Comparison of ENCODE assay signal across 1 cellular context in the genomic region with DNA sequence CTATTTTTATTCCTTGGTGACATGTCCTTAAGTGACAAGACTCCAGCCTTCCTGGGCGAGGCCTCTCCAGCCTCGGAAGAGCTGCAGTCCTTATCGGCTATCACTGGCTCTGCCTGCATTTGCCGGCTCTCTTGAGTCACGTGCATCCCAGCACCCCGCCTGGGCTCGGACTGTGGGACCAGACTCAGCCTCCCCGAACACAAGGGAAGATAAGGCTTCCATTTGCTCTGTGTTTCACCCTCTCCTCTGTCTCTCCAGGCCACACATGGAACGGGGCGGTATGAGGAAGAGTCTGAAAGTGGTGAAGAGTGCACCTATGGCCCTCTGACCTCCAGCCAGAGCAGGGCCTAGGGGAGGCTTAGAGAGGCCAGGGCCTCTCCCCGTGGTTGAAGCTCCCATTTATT.
TF ChIP-seq lines count a peak whose summit lies in the region.

No MANE protein-coding gene starts in this region.

TF ChIP-seq in K562, 482 proteins besides CTCF, POLR2A, EP300 and RAD21 (continued from another document and continues in another):
- TF ChIP-seq, protein P1, sequence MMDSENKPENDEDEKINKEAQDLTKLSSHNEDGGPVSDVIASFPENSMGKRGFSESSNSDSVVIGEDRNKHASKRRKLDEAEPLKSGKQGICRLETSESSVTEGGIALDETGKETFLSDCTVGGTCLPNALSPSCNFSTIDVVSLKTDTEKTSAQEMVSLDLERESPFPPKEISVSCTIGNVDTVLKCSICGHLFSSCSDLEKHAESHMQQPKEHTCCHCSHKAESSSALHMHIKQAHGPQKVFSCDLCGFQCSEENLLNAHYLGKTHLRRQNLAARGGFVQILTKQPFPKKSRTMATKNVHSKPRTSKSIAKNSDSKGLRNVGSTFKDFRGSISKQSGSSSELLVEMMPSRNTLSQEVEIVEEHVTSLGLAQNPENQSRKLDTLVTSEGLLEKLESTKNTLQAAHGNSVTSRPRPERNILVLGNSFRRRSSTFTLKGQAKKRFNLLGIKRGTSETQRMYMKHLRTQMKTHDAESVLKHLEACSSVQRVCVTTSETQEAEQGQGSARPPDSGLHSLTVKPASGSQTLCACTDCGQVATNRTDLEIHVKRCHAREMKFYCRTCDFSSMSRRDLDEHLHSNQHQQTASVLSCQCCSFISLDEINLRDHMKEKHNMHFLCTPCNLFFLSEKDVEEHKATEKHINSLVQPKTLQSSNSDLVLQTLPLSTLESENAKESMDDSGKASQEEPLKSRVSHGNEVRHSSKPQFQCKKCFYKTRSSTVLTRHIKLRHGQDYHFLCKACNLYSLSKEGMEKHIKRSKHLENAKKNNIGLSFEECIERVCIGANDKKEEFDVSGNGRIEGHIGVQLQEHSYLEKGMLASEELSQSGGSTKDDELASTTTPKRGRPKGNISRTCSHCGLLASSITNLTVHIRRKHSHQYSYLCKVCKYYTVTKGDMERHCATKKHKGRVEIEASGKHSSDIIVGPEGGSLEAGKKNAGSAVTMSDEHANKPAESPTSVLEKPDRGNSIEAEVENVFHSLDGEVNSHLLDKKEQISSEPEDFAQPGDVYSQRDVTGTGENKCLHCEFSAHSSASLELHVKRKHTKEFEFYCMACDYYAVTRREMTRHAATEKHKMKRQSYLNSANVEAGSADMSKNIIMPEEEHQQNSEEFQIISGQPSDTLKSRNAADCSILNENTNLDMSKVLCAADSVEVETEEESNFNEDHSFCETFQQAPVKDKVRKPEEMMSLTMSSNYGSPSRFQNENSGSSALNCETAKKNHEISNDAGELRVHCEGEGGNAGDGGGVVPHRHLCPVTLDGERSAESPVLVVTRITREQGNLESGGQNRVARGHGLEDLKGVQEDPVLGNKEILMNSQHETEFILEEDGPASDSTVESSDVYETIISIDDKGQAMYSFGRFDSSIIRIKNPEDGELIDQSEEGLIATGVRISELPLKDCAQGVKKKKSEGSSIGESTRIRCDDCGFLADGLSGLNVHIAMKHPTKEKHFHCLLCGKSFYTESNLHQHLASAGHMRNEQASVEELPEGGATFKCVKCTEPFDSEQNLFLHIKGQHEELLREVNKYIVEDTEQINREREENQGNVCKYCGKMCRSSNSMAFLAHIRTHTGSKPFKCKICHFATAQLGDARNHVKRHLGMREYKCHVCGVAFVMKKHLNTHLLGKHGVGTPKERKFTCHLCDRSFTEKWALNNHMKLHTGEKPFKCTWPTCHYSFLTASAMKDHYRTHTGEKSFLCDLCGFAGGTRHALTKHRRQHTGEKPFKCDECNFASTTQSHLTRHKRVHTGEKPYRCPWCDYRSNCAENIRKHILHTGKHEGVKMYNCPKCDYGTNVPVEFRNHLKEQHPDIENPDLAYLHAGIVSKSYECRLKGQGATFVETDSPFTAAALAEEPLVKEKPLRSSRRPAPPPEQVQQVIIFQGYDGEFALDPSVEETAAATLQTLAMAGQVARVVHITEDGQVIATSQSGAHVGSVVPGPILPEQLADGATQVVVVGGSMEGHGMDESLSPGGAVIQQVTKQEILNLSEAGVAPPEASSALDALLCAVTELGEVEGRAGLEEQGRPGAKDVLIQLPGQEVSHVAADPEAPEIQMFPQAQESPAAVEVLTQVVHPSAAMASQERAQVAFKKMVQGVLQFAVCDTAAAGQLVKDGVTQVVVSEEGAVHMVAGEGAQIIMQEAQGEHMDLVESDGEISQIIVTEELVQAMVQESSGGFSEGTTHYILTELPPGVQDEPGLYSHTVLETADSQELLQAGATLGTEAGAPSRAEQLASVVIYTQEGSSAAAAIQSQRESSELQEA (IDR thresholded peaks at IDR 0.05; ENCODE audit: low read depth) = no peak
- TF ChIP-seq, protein P2, sequence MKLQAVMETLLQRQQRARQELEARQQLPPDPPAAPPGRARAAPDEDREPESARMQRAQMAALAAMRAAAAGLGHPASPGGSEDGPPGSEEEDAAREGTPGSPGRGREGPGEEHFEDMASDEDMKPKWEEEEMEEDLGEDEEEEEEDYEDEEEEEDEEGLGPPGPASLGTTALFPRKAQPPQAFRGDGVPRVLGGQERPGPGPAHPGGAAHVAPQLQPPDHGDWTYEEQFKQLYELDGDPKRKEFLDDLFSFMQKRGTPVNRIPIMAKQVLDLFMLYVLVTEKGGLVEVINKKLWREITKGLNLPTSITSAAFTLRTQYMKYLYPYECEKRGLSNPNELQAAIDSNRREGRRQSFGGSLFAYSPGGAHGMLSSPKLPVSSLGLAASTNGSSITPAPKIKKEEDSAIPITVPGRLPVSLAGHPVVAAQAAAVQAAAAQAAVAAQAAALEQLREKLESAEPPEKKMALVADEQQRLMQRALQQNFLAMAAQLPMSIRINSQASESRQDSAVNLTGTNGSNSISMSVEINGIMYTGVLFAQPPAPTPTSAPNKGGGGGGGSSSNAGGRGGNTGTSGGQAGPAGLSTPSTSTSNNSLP (IDR thresholded peaks at IDR 0.05; ENCODE audit: borderline replicate concordance, low read depth, low read length) = no peak
- TF ChIP-seq PURB (CRISPR knock-in tag; IDR thresholded peaks at IDR 0.05; ENCODE audit: low read depth) (no peak), STAG1 (CRISPR knock-in tag; IDR thresholded peaks at IDR 0.05; ENCODE audit: borderline replicate concordance) (no peak), SNRNP70 (optimal IDR thresholded peaks at IDR 0.05; ENCODE audit: low read depth, low read length) (no peak), SMARCA4 (IDR thresholded peaks at IDR 0.05) (peak; percentile 73), NR1H2 (CRISPR knock-in tag; IDR thresholded peaks at IDR 0.05) (no peak), MEF2D (tag; conservative IDR thresholded peaks at IDR 0.05; ENCODE audit: low read depth) (peak; percentile 51; the same call in 1 of the 2 replicates), MTF1 (CRISPR knock-in tag; IDR thresholded peaks at IDR 0.05; ENCODE audit: borderline replicate concordance) (0 out of 2 replicates have a peak, but pooled peaks have one; percentile 17), RCOR1 (IDR thresholded peaks at IDR 0.05; ENCODE audit: borderline replicate concordance in 1 of 2, low read depth in 2 of 2, low read length in 2 of 2) (peak in 1 of 2 experiments; percentile 79; a peak in 2 of 4 replicates), GATAD2B (IDR thresholded peaks at IDR 0.05; ENCODE audit: borderline replicate concordance) (no peak), ZNF586 (CRISPR knock-in tag; conservative IDR thresholded peaks at IDR 0.05) (no peak), RBM17 (IDR thresholded peaks at IDR 0.05; ENCODE audit: borderline replicate concordance, low read depth, low read length) (no peak), ZBED1 (IDR thresholded peaks at IDR 0.05) (no peak), MAFG (tag; conservative IDR thresholded peaks at IDR 0.05) (no peak), KAT8 (IDR thresholded peaks at IDR 0.05; ENCODE audit: low read depth) (no peak), ATF7 (IDR thresholded peaks at IDR 0.05) (peak; percentile 40; the same call in 1 of the 2 replicates), ETS2 (tag; IDR thresholded peaks at IDR 0.05; ENCODE audit: borderline replicate concordance, poor library complexity, severe bottlenecking) (no peak), ZFX (CRISPR knock-in tag; IDR thresholded peaks at IDR 0.05) (no peak), ZNF232 (CRISPR knock-in tag; IDR thresholded peaks at IDR 0.05) (no peak), SMAD4 (CRISPR knock-in tag; conservative IDR thresholded peaks at IDR 0.05) (peak; percentile 87; the same call in 1 of the 2 replicates), RBM25 (IDR thresholded peaks at IDR 0.05; ENCODE audit: low read depth, low read length, severe bottlenecking) (no peak), SMAD3 (CRISPR knock-in tag; conservative IDR thresholded peaks at IDR 0.05) (0 out of 2 replicates have a peak, but pooled peaks have one; percentile 62), TAL1 (IDR thresholded peaks at IDR 0.05) (peak; percentile 31; the same call in 1 of the 2 replicates), MCM5 (IDR thresholded peaks at IDR 0.05; ENCODE audit: low read depth) (no peak), HMG20A (CRISPR knock-in tag; conservative IDR thresholded peaks at IDR 0.05) (no peak), ZNF75A (CRISPR knock-in tag; IDR thresholded peaks at IDR 0.05) (no peak)
- TF ChIP-seq, protein P3, sequence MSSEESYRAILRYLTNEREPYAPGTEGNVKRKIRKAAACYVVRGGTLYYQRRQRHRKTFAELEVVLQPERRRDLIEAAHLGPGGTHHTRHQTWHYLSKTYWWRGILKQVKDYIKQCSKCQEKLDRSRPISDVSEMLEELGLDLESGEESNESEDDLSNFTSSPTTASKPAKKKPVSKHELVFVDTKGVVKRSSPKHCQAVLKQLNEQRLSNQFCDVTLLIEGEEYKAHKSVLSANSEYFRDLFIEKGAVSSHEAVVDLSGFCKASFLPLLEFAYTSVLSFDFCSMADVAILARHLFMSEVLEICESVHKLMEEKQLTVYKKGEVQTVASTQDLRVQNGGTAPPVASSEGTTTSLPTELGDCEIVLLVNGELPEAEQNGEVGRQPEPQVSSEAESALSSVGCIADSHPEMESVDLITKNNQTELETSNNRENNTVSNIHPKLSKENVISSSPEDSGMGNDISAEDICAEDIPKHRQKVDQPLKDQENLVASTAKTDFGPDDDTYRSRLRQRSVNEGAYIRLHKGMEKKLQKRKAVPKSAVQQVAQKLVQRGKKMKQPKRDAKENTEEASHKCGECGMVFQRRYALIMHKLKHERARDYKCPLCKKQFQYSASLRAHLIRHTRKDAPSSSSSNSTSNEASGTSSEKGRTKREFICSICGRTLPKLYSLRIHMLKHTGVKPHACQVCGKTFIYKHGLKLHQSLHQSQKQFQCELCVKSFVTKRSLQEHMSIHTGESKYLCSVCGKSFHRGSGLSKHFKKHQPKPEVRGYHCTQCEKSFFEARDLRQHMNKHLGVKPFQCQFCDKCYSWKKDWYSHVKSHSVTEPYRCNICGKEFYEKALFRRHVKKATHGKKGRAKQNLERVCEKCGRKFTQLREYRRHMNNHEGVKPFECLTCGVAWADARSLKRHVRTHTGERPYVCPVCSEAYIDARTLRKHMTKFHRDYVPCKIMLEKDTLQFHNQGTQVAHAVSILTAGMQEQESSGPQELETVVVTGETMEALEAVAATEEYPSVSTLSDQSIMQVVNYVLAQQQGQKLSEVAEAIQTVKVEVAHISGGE (CRISPR knock-in tag; IDR thresholded peaks at IDR 0.05) = peak in 1 of 3 experiments; percentile 48; a peak in 1 of 6 replicates
- TF ChIP-seq, protein P4, sequence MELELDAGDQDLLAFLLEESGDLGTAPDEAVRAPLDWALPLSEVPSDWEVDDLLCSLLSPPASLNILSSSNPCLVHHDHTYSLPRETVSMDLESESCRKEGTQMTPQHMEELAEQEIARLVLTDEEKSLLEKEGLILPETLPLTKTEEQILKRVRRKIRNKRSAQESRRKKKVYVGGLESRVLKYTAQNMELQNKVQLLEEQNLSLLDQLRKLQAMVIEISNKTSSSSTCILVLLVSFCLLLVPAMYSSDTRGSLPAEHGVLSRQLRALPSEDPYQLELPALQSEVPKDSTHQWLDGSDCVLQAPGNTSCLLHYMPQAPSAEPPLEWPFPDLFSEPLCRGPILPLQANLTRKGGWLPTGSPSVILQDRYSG (tag; conservative IDR thresholded peaks at IDR 0.05; ENCODE audit: low read depth) = 0 out of 2 replicates have a peak, but pooled peaks have one; percentile 52
- TF ChIP-seq, protein P5, sequence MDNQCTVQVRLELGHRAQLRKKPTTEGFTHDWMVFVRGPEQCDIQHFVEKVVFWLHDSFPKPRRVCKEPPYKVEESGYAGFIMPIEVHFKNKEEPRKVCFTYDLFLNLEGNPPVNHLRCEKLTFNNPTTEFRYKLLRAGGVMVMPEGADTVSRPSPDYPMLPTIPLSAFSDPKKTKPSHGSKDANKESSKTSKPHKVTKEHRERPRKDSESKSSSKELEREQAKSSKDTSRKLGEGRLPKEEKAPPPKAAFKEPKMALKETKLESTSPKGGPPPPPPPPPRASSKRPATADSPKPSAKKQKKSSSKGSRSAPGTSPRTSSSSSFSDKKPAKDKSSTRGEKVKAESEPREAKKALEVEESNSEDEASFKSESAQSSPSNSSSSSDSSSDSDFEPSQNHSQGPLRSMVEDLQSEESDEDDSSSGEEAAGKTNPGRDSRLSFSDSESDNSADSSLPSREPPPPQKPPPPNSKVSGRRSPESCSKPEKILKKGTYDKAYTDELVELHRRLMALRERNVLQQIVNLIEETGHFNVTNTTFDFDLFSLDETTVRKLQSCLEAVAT (IDR thresholded peaks at IDR 0.05) = peak in 1 of 2 experiments; percentile 98; a peak in 2 of 4 replicates
- TF ChIP-seq, protein P6, sequence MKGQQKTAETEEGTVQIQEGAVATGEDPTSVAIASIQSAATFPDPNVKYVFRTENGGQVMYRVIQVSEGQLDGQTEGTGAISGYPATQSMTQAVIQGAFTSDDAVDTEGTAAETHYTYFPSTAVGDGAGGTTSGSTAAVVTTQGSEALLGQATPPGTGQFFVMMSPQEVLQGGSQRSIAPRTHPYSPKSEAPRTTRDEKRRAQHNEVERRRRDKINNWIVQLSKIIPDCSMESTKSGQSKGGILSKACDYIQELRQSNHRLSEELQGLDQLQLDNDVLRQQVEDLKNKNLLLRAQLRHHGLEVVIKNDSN (CRISPR knock-in tag; IDR thresholded peaks at IDR 0.05) = peak; percentile 60
- TF ChIP-seq, protein P7, sequence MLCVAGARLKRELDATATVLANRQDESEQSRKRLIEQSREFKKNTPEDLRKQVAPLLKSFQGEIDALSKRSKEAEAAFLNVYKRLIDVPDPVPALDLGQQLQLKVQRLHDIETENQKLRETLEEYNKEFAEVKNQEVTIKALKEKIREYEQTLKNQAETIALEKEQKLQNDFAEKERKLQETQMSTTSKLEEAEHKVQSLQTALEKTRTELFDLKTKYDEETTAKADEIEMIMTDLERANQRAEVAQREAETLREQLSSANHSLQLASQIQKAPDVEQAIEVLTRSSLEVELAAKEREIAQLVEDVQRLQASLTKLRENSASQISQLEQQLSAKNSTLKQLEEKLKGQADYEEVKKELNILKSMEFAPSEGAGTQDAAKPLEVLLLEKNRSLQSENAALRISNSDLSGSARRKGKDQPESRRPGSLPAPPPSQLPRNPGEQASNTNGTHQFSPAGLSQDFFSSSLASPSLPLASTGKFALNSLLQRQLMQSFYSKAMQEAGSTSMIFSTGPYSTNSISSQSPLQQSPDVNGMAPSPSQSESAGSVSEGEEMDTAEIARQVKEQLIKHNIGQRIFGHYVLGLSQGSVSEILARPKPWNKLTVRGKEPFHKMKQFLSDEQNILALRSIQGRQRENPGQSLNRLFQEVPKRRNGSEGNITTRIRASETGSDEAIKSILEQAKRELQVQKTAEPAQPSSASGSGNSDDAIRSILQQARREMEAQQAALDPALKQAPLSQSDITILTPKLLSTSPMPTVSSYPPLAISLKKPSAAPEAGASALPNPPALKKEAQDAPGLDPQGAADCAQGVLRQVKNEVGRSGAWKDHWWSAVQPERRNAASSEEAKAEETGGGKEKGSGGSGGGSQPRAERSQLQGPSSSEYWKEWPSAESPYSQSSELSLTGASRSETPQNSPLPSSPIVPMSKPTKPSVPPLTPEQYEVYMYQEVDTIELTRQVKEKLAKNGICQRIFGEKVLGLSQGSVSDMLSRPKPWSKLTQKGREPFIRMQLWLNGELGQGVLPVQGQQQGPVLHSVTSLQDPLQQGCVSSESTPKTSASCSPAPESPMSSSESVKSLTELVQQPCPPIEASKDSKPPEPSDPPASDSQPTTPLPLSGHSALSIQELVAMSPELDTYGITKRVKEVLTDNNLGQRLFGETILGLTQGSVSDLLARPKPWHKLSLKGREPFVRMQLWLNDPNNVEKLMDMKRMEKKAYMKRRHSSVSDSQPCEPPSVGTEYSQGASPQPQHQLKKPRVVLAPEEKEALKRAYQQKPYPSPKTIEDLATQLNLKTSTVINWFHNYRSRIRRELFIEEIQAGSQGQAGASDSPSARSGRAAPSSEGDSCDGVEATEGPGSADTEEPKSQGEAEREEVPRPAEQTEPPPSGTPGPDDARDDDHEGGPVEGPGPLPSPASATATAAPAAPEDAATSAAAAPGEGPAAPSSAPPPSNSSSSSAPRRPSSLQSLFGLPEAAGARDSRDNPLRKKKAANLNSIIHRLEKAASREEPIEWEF (CRISPR knock-in tag; IDR thresholded peaks at IDR 0.05) = no peak
